In genomic region chr6:10692965-10693538, GRCh38 we compare ENCODE assay signal across 8 cellular contexts. TPM values are rescaled to one million over a fixed set of nuclear protein-coding genes. Genes with fewer than 3 reads are reported as not detected.
DNase-seq lines count a peak whose midpoint lies in the region; ATAC-seq and TF ChIP-seq lines count a peak whose summit lies in the region.

No MANE protein-coding gene starts in this region.

- intact Hi-C loops in adrenal gland (cut with DNase I): loop anchor here in 1 of 2 donors (10.0 kb wide), 2 partner anchors 52 to 112 kb away; partner anchors contain the start of gene TMEM14B

- H3K27ac Mint-ChIP-seq in IgD-negative memory B cell (peak overlapping the region in 2 of 3 donors; percentile 87 to 100), chondrocyte (ENCODE audit: unreplicated experiment) (no peak overlapping the region)

- no peak for ATAC-seq in HG02852 (IDR thresholded peaks at IDR 0.05; ENCODE audit: unreplicated experiment)

- no peak for DNase-seq in BJ (ENCODE audit: low read depth)
- no peak for DNase-seq in chondrocyte (ENCODE audit: low spot score)
- DNase-seq in GM13976 (ENCODE audit: low spot score): no peak
- no peak for DNase-seq in kidney glomerular epithelial cell (lab: John Stamatoyannopoulos, UW)
- DNase-seq in adrenal gland: no peak

- H3K36me3 ChIP-seq in BJ (ENCODE audit: control insufficient read depth, insufficient read depth, low read length) (no peaks in the 10 kb centered on the region), muscle layer of duodenum (ENCODE audit: control insufficient read depth in 1 of 2, insufficient read depth in 2 of 2, low read length in 2 of 2) (peaks cover 3 to 5% of the 10 kb centered on the region in 2 donors), adrenal gland (replicated peaks in 1 of 2) (peaks cover 0 to 4% of the 10 kb centered on the region in 2 donors)

- H3K4me3 Mint-ChIP-seq in IgD-negative memory B cell (peak overlapping the region; percentile 96 to 99 (median 98)), chondrocyte (ENCODE audit: unreplicated experiment) (peak overlapping the region; percentile 99)

- H3K4me3 ChIP-seq in BJ (ENCODE audit: low read depth, low read length): peak overlapping the region; percentile 98
- peak overlapping the region; percentile 82 to 98 for H3K4me3 ChIP-seq in muscle layer of duodenum (ENCODE audit: low read depth in 1 of 2, low read length in 2 of 2)
- H3K4me3 ChIP-seq in adrenal gland: peak overlapping the region in 2 of 4 donors; percentile 68 to 77

- no peaks in the 10 kb centered on the region for H3K9me3 Mint-ChIP-seq in IgD-negative memory B cell
- no peaks in the 10 kb centered on the region for H3K9me3 Mint-ChIP-seq in chondrocyte (ENCODE audit: low read depth)

- peak overlapping the region; percentile 6 for H3K27ac ChIP-seq in muscle layer of duodenum (ENCODE audit: low read length)
- no peak overlapping the region for H3K27ac ChIP-seq in adrenal gland

- no peaks in the 10 kb centered on the region for H3K9me3 ChIP-seq in muscle layer of duodenum (ENCODE audit: control insufficient read depth in 1 of 2, low read length in 2 of 2)
- H3K9me3 ChIP-seq in adrenal gland (replicated peaks in 1 of 3): no peaks in the 10 kb centered on the region

- H3K4me1 Mint-ChIP-seq in IgD-negative memory B cell (peaks cover 19 to 27% (median 25%) of the 10 kb centered on the region in 3 donors), chondrocyte (ENCODE audit: low read depth) (peaks cover 36% of the 10 kb centered on the region)

- CTCF ChIA-PET in BJ (lab: Yijun Ruan, JAX): no interaction called here

- H3K36me3 Mint-ChIP-seq in IgD-negative memory B cell (peaks cover 1% of the 10 kb centered on the region), chondrocyte (ENCODE audit: low read depth) (no peaks in the 10 kb centered on the region)

- H3K4me1 ChIP-seq in muscle layer of duodenum (ENCODE audit: control insufficient read depth in 1 of 2, insufficient read depth in 2 of 2, low read length in 2 of 2) (peaks cover 13 to 21% of the 10 kb centered on the region in 2 donors), adrenal gland (replicated peaks in 1 of 2) (peaks cover 18 to 25% of the 10 kb centered on the region in 2 donors)

- H3K27me3 ChIP-seq in BJ (ENCODE audit: control insufficient read depth, insufficient read depth, low read length) (no peaks in the 10 kb centered on the region), muscle layer of duodenum (ENCODE audit: low read depth, low read length) (no peaks in the 10 kb centered on the region), adrenal gland (no peaks in the 10 kb centered on the region)

- no peaks in the 10 kb centered on the region for H3K27me3 Mint-ChIP-seq in IgD-negative memory B cell
- H3K27me3 Mint-ChIP-seq in chondrocyte (ENCODE audit: low read depth): no peaks in the 10 kb centered on the region

- TF ChIP-seq CTCF in BJ (IDR thresholded peaks at IDR 0.05; ENCODE audit: insufficient read depth, low read depth, low read length): no peak
- no peak for TF ChIP-seq CTCF in chondrocyte (IDR thresholded peaks at IDR 0.05)
- no peak for TF ChIP-seq CTCF in GM13976 (IDR thresholded peaks at IDR 0.05; ENCODE audit: borderline replicate concordance, control extremely low read depth, extremely low read depth, insufficient read depth, missing control alignments)
- TF ChIP-seq CTCF in adrenal gland (IDR thresholded peaks at IDR 0.05): no peak

- WGBS in adrenal gland, 4 donors: 92 to 96% (median 95%) methylated on average over 8 of the region's 8 CpGs

- in situ Hi-C loops in GM13976 (cut with MboI; ENCODE audit: low sequenced_read_pairs, unreplicated experiment): no loop called here

- POLR2A ChIA-PET in BJ (lab: Charles Lee): no interaction called here

- TF ChIP-seq POLR2A in adrenal gland (IDR thresholded peaks at IDR 0.05): no peak

RNA-seq across cellular contexts. Expression of gene C6orf52, which starts 1.4 kb away (rescaled TPM):
- polyA plus RNA-seq in BJ (2011; rRNA removed) (0.28 and 0.74 TPM in 2 replicates), IgD-negative memory B cell (1.1 TPM), adrenal gland (1 to 10 TPM; 1.9 to 4.2 (median 2.8) TPM)
- polyA minus RNA-seq in BJ (2011; rRNA and poly(A)+ RNA removed): not detected in 2 replicates
- total RNA-seq in chondrocyte (0.82 to 0.97 TPM in 2 of 3 replicates, not detected in the other), adrenal gland (1 to 10 TPM in 4 of 8 donors, under 1 TPM in 1, not detected in 3; 0.96 to 5.5 (median 2.0) TPM)

RNA-seq across cellular contexts. Expression of gene PAK1IP1, which starts 1.7 kb away (rescaled TPM):
- 10.8 and 15.3 TPM in 2 replicates for polyA plus RNA-seq in BJ (2011; rRNA removed)
- polyA minus RNA-seq in BJ (2011; rRNA and poly(A)+ RNA removed): 4.3 and 6.4 TPM in 2 replicates
- polyA plus RNA-seq in IgD-negative memory B cell: 14.1 TPM
- 11.5 to 14.7 TPM (median 11.9 TPM) in 3 replicates for total RNA-seq in chondrocyte
- 10 to 100 TPM in 4 of 8 donors, 1 to 10 TPM in 4; 4.5 to 17.5 (median 11.6) TPM for total RNA-seq in adrenal gland
- polyA plus RNA-seq in adrenal gland: 10 to 100 TPM in 1 of 3 donors, 1 to 10 TPM in 2; 6.7 to 32.3 (median 8.0) TPM

RNA-seq across cellular contexts. Expression of gene TMEM14C, which starts 29.8 kb away (rescaled TPM):
- polyA plus RNA-seq in BJ (2011; rRNA removed) (210 and 226 TPM in 2 replicates), IgD-negative memory B cell (83.5 TPM), adrenal gland (100 to 1,000 TPM; 105 to 196 (median 157) TPM)
- polyA minus RNA-seq in BJ (2011; rRNA and poly(A)+ RNA removed): 37.5 and 45.8 TPM in 2 replicates
- total RNA-seq in chondrocyte (115 to 119 TPM (median 117 TPM) in 3 replicates), adrenal gland (100 to 1,000 TPM; 126 to 312 (median 160) TPM)

RNA-seq across cellular contexts. Expression of gene TMEM14B, which starts 54.6 kb away (rescaled TPM):
- polyA plus RNA-seq in BJ (2011; rRNA removed) (52.4 and 89.4 TPM in 2 replicates), IgD-negative memory B cell (173 TPM), adrenal gland (100 to 1,000 TPM in 1 of 3 donors, 10 to 100 TPM in 2; 74.3 to 210 (median 93.7) TPM)
- polyA minus RNA-seq in BJ (2011; rRNA and poly(A)+ RNA removed): 14.8 and 21.4 TPM in 2 replicates
- total RNA-seq in chondrocyte (45.5 to 65.9 TPM (median 50.5 TPM) in 3 replicates), adrenal gland (100 to 1,000 TPM; 110 to 188 (median 123) TPM)
